34 cellular contexts compared by ENCODE assay signal in genomic region chr3:169255506-169255905, GRCh38.
"Had no signal": no experiment of that assay in that cellular context is flagged by ENCODE, and none has a peak within 500 bp of the region (broad histone marks: within the 10 kb centered on the region; RNA-seq: fewer than 3 reads in every experiment).

No MANE protein-coding gene starts in this region.

- DNase-seq: Karpas-422, Kasumi-1, KG1, MG63, MM.1S, MV-4-11, NCI-H1048, NCI-H1092, NCI-H1092 treated with DMSO at 0.1 percent for 48 hours, NCI-H1105, NCI-H1105 treated with DMSO at 0.1 percent for 48 hours, NCI-H1417, NCI-H1417 treated with DMSO at 0.1 percent for 48 hours, NCI-H1436, NCI-H1436 treated with DMSO at 0.1 percent for 48 hours, NCI-H146, NCI-H1694, NCI-H1694 treated with DMSO at 0.1 percent for 48 hours, NCI-H187, NCI-H187 treated with DMSO at 0.1 percent for 48 hours, NCI-H1930, NCI-H2029, NCI-H2029 treated with DMSO at 0.1 percent for 48 hours, NCI-H2081, NCI-H2081 treated with DMSO at 0.1 percent for 48 hours, NCI-H2107, NCI-H2171, NCI-H2171 treated with DMSO at 0.1 percent for 48 hours, NCI-H2227 treated with DMSO at 0.1 percent for 48 hours, NCI-H226, NCI-H345, NCI-H446, NCI-H446 treated with DMSO at 0.1 percent for 48 hours had no signal

- H3K9me3 ChIP-seq: MG63 had no signal

- H3K4me2 ChIP-seq: KMS-11 had no signal

- H3K9ac ChIP-seq: KMS-11 had no signal

- H3K27me3 ChIP-seq: MG63 had no signal

- H3K36me3 ChIP-seq: MG63 had no signal

- H3K4me3 ChIP-seq: MG63 had no signal

- H3K27ac ChIP-seq: KMS-11 had no signal
